In the genomic region with DNA sequence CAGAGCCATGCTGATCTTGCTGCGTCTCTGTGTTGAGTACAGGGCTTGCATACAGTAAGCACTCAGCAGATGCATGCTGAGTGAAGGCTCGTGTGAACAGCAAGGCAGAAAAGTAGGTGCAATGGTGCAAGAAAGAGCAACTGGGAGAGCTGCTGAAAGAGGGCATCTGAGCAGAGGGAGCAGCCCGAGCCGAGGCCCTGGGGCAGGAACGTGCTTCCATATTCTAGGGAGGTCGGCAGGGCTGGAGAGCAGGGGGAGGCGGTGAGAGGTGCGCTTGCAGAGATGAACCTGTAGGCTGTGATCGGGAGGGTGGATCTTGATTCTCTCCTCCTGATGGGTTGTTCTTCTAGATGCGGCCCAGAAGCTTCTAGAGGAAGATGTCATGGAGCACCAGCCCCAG, we compare ENCODE assay signal across 15 cellular contexts. TPM values are rescaled to one million over a fixed set of nuclear protein-coding genes. Genes with fewer than 3 reads are reported as not detected.
DNase-seq lines count a peak whose midpoint lies in the region; ATAC-seq and TF ChIP-seq lines count a peak whose summit lies in the region.
"Had no signal": no experiment of that assay in that cellular context is flagged by ENCODE, and none has a peak within 500 bp of the region (broad histone marks: within the 10 kb centered on the region; RNA-seq: fewer than 3 reads in every experiment).

No MANE protein-coding gene starts in this region.

- no peak for TF ChIP-seq POLR2A in IMR-90 (IDR thresholded peaks at IDR 0.05; ENCODE audit: low read depth, low read length)

- 100% methylated on average over 1 of the region's 10 CpGs; no CpG with 5 or more reads in 1 of the 2 experiments for WGBS in IMR-90 (ENCODE audit: extremely low coverage in 2 of 2, insufficient read length in 1 of 2), 2 experiments
- WGBS in hepatocyte (ENCODE audit: low lambda C conversion rate, missing lambda C conversion rate) = 86% methylated on average over 10 of the region's 10 CpGs
- WGBS in trophoblast cell (ENCODE audit: extremely low coverage, insufficient coverage, insufficient read length) = no CpG with 5 or more reads among the region's 10 CpGs
- WGBS in heart right ventricle, 2 donors = 90 to 91% methylated on average over 10 of the region's 10 CpGs

- H4K91ac ChIP-seq in IMR-90 (ENCODE audit: insufficient read depth, low read depth, low read length) = peak overlapping the region; percentile 95
- H4K91ac ChIP-seq in trophoblast cell (ENCODE audit: low read depth, low read length) = peak overlapping the region; percentile 98

- TF ChIP-seq CTCF in IMR-90 (conservative IDR thresholded peaks at IDR 0.05; ENCODE audit: low read depth, low read length) (no peak), hepatocyte (IDR thresholded peaks at IDR 0.05; ENCODE audit: poor library complexity) (no peak), dorsolateral prefrontal cortex (IDR thresholded peaks at IDR 0.05 in 54 of 56, conservative IDR thresholded peaks at IDR 0.05 in 2 of 56; ENCODE audit: low read depth in 1 of 56, partially characterized antibody in 56 of 56) (no peak), heart right ventricle (IDR thresholded peaks at IDR 0.05) (no peak)

- H2AFZ ChIP-seq in IMR-90 (replicated peaks; ENCODE audit: low read length, poor library complexity) (no peak overlapping the region), hepatocyte (no peak overlapping the region), trophoblast cell (ENCODE audit: insufficient read depth, low read length, poor library complexity) (no peak overlapping the region)

- peak overlapping the region; percentile 67 for H3K18ac ChIP-seq in IMR-90 (ENCODE audit: low read depth, low read length)
- H3K18ac ChIP-seq in trophoblast cell (ENCODE audit: low read length) = peak overlapping the region; percentile 44

- peak overlapping the region; percentile 93 for H2BK12ac ChIP-seq in trophoblast cell (ENCODE audit: low read length)

- in situ Hi-C loops in IMR-90 (cut with MboI; ENCODE audit: low sequenced_read_pairs) = no loop called here

- H3K9ac ChIP-seq in IMR-90 (ENCODE audit: low read depth, low read length) (no peak overlapping the region), trophoblast cell (ENCODE audit: low read length) (no peak overlapping the region)

- peak overlapping the region; percentile 83 for H2AK9ac ChIP-seq in IMR-90 (replicated peaks; ENCODE audit: low read depth, low read length, poor library complexity)

- H3K23ac ChIP-seq in IMR-90 (ENCODE audit: low read depth, low read length) (peak overlapping the region; percentile 90; the same call in 1 of the 2 replicates), trophoblast cell (ENCODE audit: low read length) (no peak overlapping the region)

- no peak for TF ChIP-seq RAD21 in IMR-90 (IDR thresholded peaks at IDR 0.05; ENCODE audit: low read length)

- DNase-seq in IMR-90 (no peak), SJSA1 (ENCODE audit: low read depth in 1 of 2, low spot score in 2 of 2) (no peak), hepatocyte (ENCODE audit: low spot score) (no peak), trophoblast cell (no peak), dorsolateral prefrontal cortex (no peak), heart right ventricle (no peak)
- no peak for DNase-seq in effector memory CD8-positive, alpha-beta T cell
- DNase-seq in effector memory CD4-positive, alpha-beta T cell = no peak
- DNase-seq: CD8-positive, alpha-beta T cell; DMS79; NCI-H2029; NCI-H2171 treated with DMSO at 0.1 percent for 48 hours; NCI-H774 had no signal

- H2BK5ac ChIP-seq in IMR-90 (ENCODE audit: low read depth, low read length, poor library complexity, severe bottlenecking) (peak overlapping the region; percentile 96), trophoblast cell (ENCODE audit: low read depth, low read length, poor library complexity) (peak overlapping the region; percentile 37)

- H2BK15ac ChIP-seq in IMR-90 (ENCODE audit: low read depth, low read length) = peak overlapping the region; percentile 84; the same call in 2 of the 3 replicates

- peaks cover 32% of the 10 kb centered on the region for H3K9me1 ChIP-seq in IMR-90 (ENCODE audit: insufficient read depth, low read length)

- dilution Hi-C loops in IMR-90 (cut with HindIII; ENCODE audit: low sequenced_read_pairs, unreplicated experiment) = no loop called here

- H3K27ac ChIP-seq in IMR-90 (ENCODE audit: insufficient read depth, low read length) (peak overlapping the region; percentile 83), SJSA1 (peak overlapping the region; percentile 90), hepatocyte (peak overlapping the region; percentile 72), trophoblast cell (ENCODE audit: low read depth, low read length) (no peak overlapping the region), dorsolateral prefrontal cortex (no peak overlapping the region), heart right ventricle (no peak overlapping the region)
- no peak overlapping the region for H3K27ac ChIP-seq in effector memory CD4-positive, alpha-beta T cell (ENCODE audit: insufficient read depth, low read length, poor library complexity, severe bottlenecking)
- H3K27ac ChIP-seq: SK-N-MC had no signal

- H3K14ac ChIP-seq in IMR-90 (replicated peaks; ENCODE audit: low read depth, low read length) = peak overlapping the region; percentile 80
- H3K14ac ChIP-seq in trophoblast cell (ENCODE audit: low read length) = peak overlapping the region; percentile 69

- H3K79me2 ChIP-seq in hepatocyte = no peaks in the 10 kb centered on the region
- H3K79me2 ChIP-seq in trophoblast cell (ENCODE audit: control insufficient read depth, insufficient read depth, low read length, poor library complexity) = peaks cover 2% of the 10 kb centered on the region

- ATAC-seq in IMR-90 (ENCODE audit: low read depth) (no peak), heart right ventricle (no peak)
- no peak for ATAC-seq in effector memory CD8-positive, alpha-beta T cell (replicated peaks)
- ATAC-seq: CD8-positive, alpha-beta T cell had no signal

- no peaks in the 10 kb centered on the region for H4K20me1 ChIP-seq in IMR-90 (ENCODE audit: insufficient read depth, low read length)
- H4K20me1 ChIP-seq in hepatocyte (ENCODE audit: insufficient read depth, poor library complexity, severe bottlenecking) = no peaks in the 10 kb centered on the region

- CTCF ChIA-PET in IMR-90 (lab: Yijun Ruan, JAX) = interaction anchor here (1.2 kb wide), 1 partner anchor 26 kb away, joined by 3 read pairs; the partner anchor contains the start of gene STX16

- H4K12ac ChIP-seq in trophoblast cell (ENCODE audit: low read depth, low read length) = no peak overlapping the region

- H3K27ac Mint-ChIP-seq in effector memory CD8-positive, alpha-beta T cell = no peak overlapping the region
- H3K27ac Mint-ChIP-seq: CD8-positive, alpha-beta T cell had no signal

- peaks cover 3% of the 10 kb centered on the region for H3K36me3 Mint-ChIP-seq in effector memory CD8-positive, alpha-beta T cell (ENCODE audit: insufficient read depth)
- H3K36me3 Mint-ChIP-seq: CD8-positive, alpha-beta T cell had no signal

- peak overlapping the region; percentile 58 for H4K5ac ChIP-seq in IMR-90 (ENCODE audit: low read depth, low read length)

- H4K8ac ChIP-seq in IMR-90 (ENCODE audit: low read depth in 2 of 2, low read length in 2 of 2) = peak overlapping the region; percentile 79 to 91
- peak overlapping the region; percentile 66 for H4K8ac ChIP-seq in trophoblast cell (ENCODE audit: low read depth, low read length)

- H3K4me3 Mint-ChIP-seq in effector memory CD8-positive, alpha-beta T cell = no peak overlapping the region
- H3K4me3 Mint-ChIP-seq: CD8-positive, alpha-beta T cell had no signal

- H3K79me1 ChIP-seq in IMR-90 (ENCODE audit: low read depth in 1 of 2, low read length in 2 of 2) (peaks cover 0 to 8% of the 10 kb centered on the region in 2 experiments; a peak in 2 of 4 replicates), trophoblast cell (ENCODE audit: low read length) (peaks cover 16% of the 10 kb centered on the region)

- H3K4me3 ChIP-seq in IMR-90 (ENCODE audit: insufficient read depth, low read depth, low read length) (no peak overlapping the region), SJSA1 (no peak overlapping the region), hepatocyte (no peak overlapping the region), trophoblast cell (ENCODE audit: low read depth, low read length) (no peak overlapping the region), dorsolateral prefrontal cortex (no peak overlapping the region), heart right ventricle (no peak overlapping the region)
- no peak overlapping the region for H3K4me3 ChIP-seq in effector memory CD4-positive, alpha-beta T cell (ENCODE audit: insufficient read depth, low read depth, low read length, poor library complexity, severe bottlenecking)
- H3K4me3 ChIP-seq: HAP-1, SK-N-MC had no signal

- 0 out of 2 replicates have a peak overlapping the region, but pooled peaks have one; percentile 53 for H3K56ac ChIP-seq in IMR-90 (ENCODE audit: extremely low read depth, insufficient read depth, low read length)

- POLR2A ChIA-PET in IMR-90 (lab: Charles Lee; ENCODE audit: unreplicated experiment) = no interaction called here

- no peaks in the 10 kb centered on the region for H3K9me3 ChIP-seq in IMR-90 (ENCODE audit: control insufficient read depth, insufficient read depth, low read length)
- no peaks in the 10 kb centered on the region for H3K9me3 ChIP-seq in SJSA1 (replicated peaks)
- H3K9me3 ChIP-seq in hepatocyte (ENCODE audit: low read depth) = no peaks in the 10 kb centered on the region
- peaks cover 16% of the 10 kb centered on the region for H3K9me3 ChIP-seq in trophoblast cell (ENCODE audit: insufficient read depth, low read depth, low read length)
- H3K9me3 ChIP-seq in effector memory CD4-positive, alpha-beta T cell (ENCODE audit: control insufficient read depth, low read length) = no peaks in the 10 kb centered on the region
- H3K9me3 ChIP-seq in heart right ventricle = no peaks in the 10 kb centered on the region
- H3K9me3 ChIP-seq: HAP-1 had no signal

- H3K4me1 Mint-ChIP-seq in effector memory CD8-positive, alpha-beta T cell (ENCODE audit: low read depth in 2 of 2) = peaks cover 4 to 7% of the 10 kb centered on the region in 2 donors

- H3K4me1 ChIP-seq in IMR-90 (ENCODE audit: control insufficient read depth, insufficient read depth, low read length) (peaks cover 18% of the 10 kb centered on the region), SJSA1 (replicated peaks) (peaks cover 53% of the 10 kb centered on the region), hepatocyte (ENCODE audit: insufficient read depth) (peaks cover 4% of the 10 kb centered on the region), trophoblast cell (ENCODE audit: control insufficient read depth in 1 of 2, insufficient read depth in 2 of 2, low read length in 2 of 2) (peaks cover 16 to 25% of the 10 kb centered on the region in 2 experiments), heart right ventricle (peaks cover 0 to 8% (median 0%) of the 10 kb centered on the region in 9 donors)
- no peaks in the 10 kb centered on the region for H3K4me1 ChIP-seq in effector memory CD4-positive, alpha-beta T cell (ENCODE audit: control insufficient read depth, insufficient read depth, low read length, poor library complexity, severe bottlenecking)

- H3K36me3 ChIP-seq in IMR-90 (ENCODE audit: control insufficient read depth, insufficient read depth, low read length) = no peaks in the 10 kb centered on the region
- H3K36me3 ChIP-seq in SJSA1 = no peaks in the 10 kb centered on the region; the same call in 1 of the 2 replicates
- H3K36me3 ChIP-seq in hepatocyte (replicated peaks; ENCODE audit: insufficient read depth, low read depth) = no peaks in the 10 kb centered on the region
- peaks cover 0 to 5% of the 10 kb centered on the region in 2 experiments for H3K36me3 ChIP-seq in trophoblast cell (ENCODE audit: control insufficient read depth in 1 of 2, insufficient read depth in 2 of 2, low read length in 2 of 2)
- no peaks in the 10 kb centered on the region for H3K36me3 ChIP-seq in effector memory CD4-positive, alpha-beta T cell (ENCODE audit: control insufficient read depth, insufficient read depth, low read length)
- no peaks in the 10 kb centered on the region for H3K36me3 ChIP-seq in heart right ventricle
- H3K36me3 ChIP-seq: HAP-1 had no signal

- peaks cover 8 to 24% of the 10 kb centered on the region in 2 donors for H3K27me3 Mint-ChIP-seq in effector memory CD8-positive, alpha-beta T cell

- H3K27me3 ChIP-seq in IMR-90 (ENCODE audit: control insufficient read depth, insufficient read depth, low read length) (no peaks in the 10 kb centered on the region), SJSA1 (replicated peaks) (no peaks in the 10 kb centered on the region), hepatocyte (no peaks in the 10 kb centered on the region), trophoblast cell (ENCODE audit: insufficient read depth, low read length) (no peaks in the 10 kb centered on the region), dorsolateral prefrontal cortex (no peaks in the 10 kb centered on the region), heart right ventricle (peaks cover 0 to 11% (median 0%) of the 10 kb centered on the region in 7 donors)
- H3K27me3 ChIP-seq in effector memory CD4-positive, alpha-beta T cell (replicated peaks; ENCODE audit: control insufficient read depth, insufficient read depth, low read length, poor library complexity, severe bottlenecking) = no peaks in the 10 kb centered on the region

- H3K4me2 ChIP-seq in IMR-90 (ENCODE audit: low read depth, low read length) (no peak overlapping the region), hepatocyte (no peak overlapping the region), trophoblast cell (ENCODE audit: low read length) (no peak overlapping the region)

- BruUV-seq in IMR-90 (replicated peaks; lab: Mats Ljungman, UMichigan) = no TSS peak

- no peaks in the 10 kb centered on the region for H3K9me3 Mint-ChIP-seq in effector memory CD8-positive, alpha-beta T cell
- H3K9me3 Mint-ChIP-seq: CD8-positive, alpha-beta T cell had no signal

- peak overlapping the region; percentile 98 for H2AK5ac ChIP-seq in IMR-90 (ENCODE audit: low read depth, low read length)
- peak overlapping the region; percentile 61 for H2AK5ac ChIP-seq in trophoblast cell (ENCODE audit: low read length)

- intact Hi-C loops in IMR-90 (cut with micrococcal nuclease) (no loop called here), dorsolateral prefrontal cortex (cut with DNase I) (no loop called here), heart right ventricle (cut with DNase I) (loop anchor here in 1 of 10 donors (10.0 kb wide), 1 partner anchor 60 kb away; no protein-coding TSS in a partner anchor)

- H3K4ac ChIP-seq in IMR-90 (ENCODE audit: low read depth, low read length) (peak overlapping the region; percentile 98), trophoblast cell (ENCODE audit: low read depth, low read length) (peak overlapping the region; percentile 56)

- H2BK120ac ChIP-seq in IMR-90 (ENCODE audit: low read depth, low read length) = peak overlapping the region; percentile 98
- H2BK120ac ChIP-seq in trophoblast cell (ENCODE audit: insufficient read depth, low read length, poor library complexity) = peak overlapping the region; percentile 95

- H3K9me2 ChIP-seq in hepatocyte (replicated peaks; ENCODE audit: insufficient read depth) = no peaks in the 10 kb centered on the region

- H2BK20ac ChIP-seq in IMR-90 (ENCODE audit: low read depth, low read length) = peak overlapping the region; percentile 96

RNA-seq across cellular contexts. Expression of gene STX16, which starts 26.4 kb away (rescaled TPM):
- 26.9 and 29.4 TPM in 2 replicates for total RNA-seq in IMR-90 (2012; rRNA removed)
- 48.5 and 58.2 TPM in 2 replicates for polyA plus RNA-seq in IMR-90 (2012; rRNA removed)
- polyA plus RNA-seq in IMR-90 (2012; cell fraction: cytosol; rRNA removed) = 17.4 and 21.0 TPM in 2 replicates
- polyA plus RNA-seq in IMR-90 (2012; cell fraction: nucleus; rRNA removed; ENCODE audit: low replicate concordance) = 118 and 306 TPM in 2 replicates
- total RNA-seq in SJSA1 (2014; rRNA removed; shearing (Covaris generic)) = 26.2 and 32.7 TPM in 2 replicates
- total RNA-seq in hepatocyte = 23.2 and 28.5 TPM in 2 replicates
- polyA plus RNA-seq in hepatocyte = 39.9 and 41.8 TPM in 2 replicates
- polyA plus RNA-seq in trophoblast cell (2013) = 26.9 and 28.5 TPM in 2 replicates
- 100 to 1,000 TPM in 10 of 120 experiments, 10 to 100 TPM in 110; 54.5 to 110 (median 84.5) TPM for total RNA-seq in dorsolateral prefrontal cortex
- 10 to 100 TPM; 25.3 to 33.9 (median 27.0) TPM for total RNA-seq in heart right ventricle
- 10 to 100 TPM; 17.1 to 57.6 TPM for polyA plus RNA-seq in heart right ventricle

Comparison
In these comparisons a context has a peak if more than half of its experiments do, and no peak if none do; other contexts are left out.
1. H3K27ac ChIP-seq: peak in IMR-90 (single experiment), SJSA1 (single experiment) and hepatocyte (single experiment); none in trophoblast cell (single experiment), effector memory CD4-positive, alpha-beta T cell (single experiment), dorsolateral prefrontal cortex (0 of 59) and heart right ventricle (0 of 10).